In the genomic region with DNA sequence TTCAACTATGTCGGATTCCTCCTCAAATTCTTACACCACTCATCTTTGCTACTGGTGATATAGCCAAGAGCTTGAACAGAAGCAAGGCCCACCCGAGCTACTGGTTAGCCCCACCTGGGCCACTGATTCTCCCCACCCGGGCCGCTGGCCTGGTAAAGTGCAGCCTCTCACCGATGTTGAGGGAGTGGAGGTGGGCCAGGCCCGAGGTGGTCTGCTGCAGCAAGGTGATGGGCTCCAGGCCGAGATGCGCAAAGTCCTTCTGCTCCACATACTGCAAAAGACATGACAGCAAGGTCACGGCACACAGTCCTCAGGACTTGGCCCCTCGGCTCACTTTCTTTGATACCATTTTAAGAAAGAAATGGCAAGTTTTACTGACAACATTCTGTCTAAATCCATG, we compare ENCODE assay signal across 23 cellular contexts. TPM values are rescaled to one million over a fixed set of nuclear protein-coding genes. Genes with fewer than 3 reads are reported as not detected.
DNase-seq lines count a peak whose midpoint lies in the region; ATAC-seq and TF ChIP-seq lines count a peak whose summit lies in the region.
"Had no signal": no experiment of that assay in that cellular context is flagged by ENCODE, and none has a peak within 500 bp of the region (broad histone marks: within the 10 kb centered on the region; RNA-seq: fewer than 3 reads in every experiment).

No MANE protein-coding gene starts in this region.

- no peak for DNase-seq in activated naive CD8-positive, alpha-beta T cell treated with anti-CD3 and anti-CD28 coated beads, Interleukin-2, amount 50 U/mL, for 24 hours
- no peak for DNase-seq in activated CD4-positive, alpha-beta memory T cell treated with anti-CD3 and anti-CD28 coated beads for 36 hours
- DNase-seq in mesenteric fat pad (ENCODE audit: low spot score), result peak; percentile 71
- DNase-seq in left ventricle myocardium inferior, result no peak
- DNase-seq in amniotic stem cell (lab: John Stamatoyannopoulos, UW), result no peak
- DNase-seq: BE2C; Calu3; DMS153; HCEC 1CT; KBM-7; NCI-H1092 treated with DMSO at 0.1 percent for 48 hours; NCI-H146; NCI-H2029; NCI-H2227 treated with DMSO at 0.1 percent for 48 hours; NCI-H510A; NCI-H748 treated with DMSO at 0.1 percent for 48 hours; NK-92 treated with Interleukin-12 subunit alpha and Interleukin-12 subunit beta, amount 100 ng/mL, for 24 hours; SIG-M5 had no signal

- H3K27me3 ChIP-seq in left ventricle myocardium inferior (ENCODE audit: low read depth), result no peaks in the 10 kb centered on the region
- H3K27me3 ChIP-seq: BE2C had no signal

- H3K9me3 Mint-ChIP-seq in activated naive CD8-positive, alpha-beta T cell (ENCODE audit: low read depth), result no peaks in the 10 kb centered on the region
- H3K9me3 Mint-ChIP-seq in activated naive CD8-positive, alpha-beta T cell treated with anti-CD3 and anti-CD28 coated beads, Interleukin-2, amount 50 U/mL, for 24 hours, result no peaks in the 10 kb centered on the region
- no peaks in the 10 kb centered on the region for H3K9me3 Mint-ChIP-seq in activated CD4-positive, alpha-beta memory T cell treated with anti-CD3 and anti-CD28 coated beads for 36 hours
- H3K9me3 Mint-ChIP-seq: GM23338 had no signal

- H3K4me1 ChIP-seq in left ventricle myocardium inferior, result no peaks in the 10 kb centered on the region
- H3K4me1 ChIP-seq: BE2C had no signal

- H3K9me3 ChIP-seq in left ventricle myocardium inferior (replicated peaks), result no peaks in the 10 kb centered on the region
- H3K9me3 ChIP-seq: BE2C had no signal

- no peak overlapping the region for H3K4me3 ChIP-seq in left ventricle myocardium inferior
- H3K4me3 ChIP-seq: GM23338 had no signal

- H3K27me3 Mint-ChIP-seq in activated naive CD8-positive, alpha-beta T cell, result no peaks in the 10 kb centered on the region
- no peaks in the 10 kb centered on the region for H3K27me3 Mint-ChIP-seq in activated naive CD8-positive, alpha-beta T cell treated with anti-CD3 and anti-CD28 coated beads, Interleukin-2, amount 50 U/mL, for 24 hours
- no peaks in the 10 kb centered on the region for H3K27me3 Mint-ChIP-seq in activated CD4-positive, alpha-beta memory T cell treated with anti-CD3 and anti-CD28 coated beads for 36 hours

- POLR2A ChIA-PET in activated CD4-positive, alpha-beta memory T cell treated with anti-CD3 and anti-CD28 coated beads for 36 hours (lab: Charles Lee), result no interaction called here

- intact Hi-C loops in activated CD4-positive, alpha-beta memory T cell treated with anti-CD3 and anti-CD28 coated beads for 36 hours (cut with micrococcal nuclease), result no loop called here
- intact Hi-C loops in left ventricle myocardium inferior (cut with micrococcal nuclease), result no loop called here

- TF ChIP-seq CTCF in left ventricle myocardium inferior (IDR thresholded peaks at IDR 0.05; ENCODE audit: borderline replicate concordance), result no peak

- peak overlapping the region; percentile 17 for H3K27ac Mint-ChIP-seq in activated naive CD8-positive, alpha-beta T cell
- H3K27ac Mint-ChIP-seq in activated naive CD8-positive, alpha-beta T cell treated with anti-CD3 and anti-CD28 coated beads, Interleukin-2, amount 50 U/mL, for 24 hours, result no peak overlapping the region
- H3K27ac Mint-ChIP-seq in activated CD4-positive, alpha-beta memory T cell treated with anti-CD3 and anti-CD28 coated beads for 36 hours, result peak overlapping the region; percentile 41
- H3K27ac Mint-ChIP-seq: GM23338 had no signal

- no peak for ATAC-seq in activated naive CD8-positive, alpha-beta T cell treated with anti-CD3 and anti-CD28 coated beads, Interleukin-2, amount 50 U/mL, for 24 hours
- ATAC-seq in GM21360 (IDR thresholded peaks at IDR 0.05; ENCODE audit: unreplicated experiment), result no peak
- ATAC-seq: GM23338 had no signal

- peaks cover 8% of the 10 kb centered on the region for H3K36me3 Mint-ChIP-seq in activated naive CD8-positive, alpha-beta T cell
- H3K36me3 Mint-ChIP-seq in activated naive CD8-positive, alpha-beta T cell treated with anti-CD3 and anti-CD28 coated beads, Interleukin-2, amount 50 U/mL, for 24 hours (ENCODE audit: low read depth), result peaks cover 43% of the 10 kb centered on the region
- H3K36me3 Mint-ChIP-seq in activated CD4-positive, alpha-beta memory T cell treated with anti-CD3 and anti-CD28 coated beads for 36 hours, result peaks cover 77% of the 10 kb centered on the region

- CTCF ChIA-PET in activated CD4-positive, alpha-beta memory T cell treated with anti-CD3 and anti-CD28 coated beads for 36 hours (lab: Charles Lee), result interaction anchor here (1.2 to 9.1 kb wide), 3 partner anchors 24 to 79 kb away, joined by 9 to 89 read pairs (median 10); partner anchors contain the start of gene ERN1

- no peak overlapping the region for H3K4me3 Mint-ChIP-seq in activated naive CD8-positive, alpha-beta T cell
- H3K4me3 Mint-ChIP-seq in activated naive CD8-positive, alpha-beta T cell treated with anti-CD3 and anti-CD28 coated beads, Interleukin-2, amount 50 U/mL, for 24 hours, result no peak overlapping the region
- no peak overlapping the region for H3K4me3 Mint-ChIP-seq in activated CD4-positive, alpha-beta memory T cell treated with anti-CD3 and anti-CD28 coated beads for 36 hours
- H3K4me3 Mint-ChIP-seq: GM23338 had no signal

- H3K4me1 Mint-ChIP-seq in activated naive CD8-positive, alpha-beta T cell (ENCODE audit: low read depth), result peaks cover 43% of the 10 kb centered on the region
- peaks cover 35% of the 10 kb centered on the region for H3K4me1 Mint-ChIP-seq in activated naive CD8-positive, alpha-beta T cell treated with anti-CD3 and anti-CD28 coated beads, Interleukin-2, amount 50 U/mL, for 24 hours
- H3K4me1 Mint-ChIP-seq in activated CD4-positive, alpha-beta memory T cell treated with anti-CD3 and anti-CD28 coated beads for 36 hours (ENCODE audit: low read depth), result peaks cover 44% of the 10 kb centered on the region

- peaks cover 91% of the 10 kb centered on the region for H3K36me3 ChIP-seq in left ventricle myocardium inferior
- H3K36me3 ChIP-seq: BE2C had no signal

- no peak overlapping the region for H3K27ac ChIP-seq in left ventricle myocardium inferior (replicated peaks)

RNA-seq across cellular contexts. Expression of gene ICAM2, which starts 32.7 kb away (rescaled TPM):
- 10 to 100 TPM; 65.0 to 66.7 TPM for total RNA-seq in activated CD4-positive, alpha-beta memory T cell treated with anti-CD3 and anti-CD28 coated beads for 36 hours
- total RNA-seq in mesenteric fat pad (75.2 TPM), left ventricle myocardium inferior (28.2 TPM)
- total RNA-seq: G401 had no signal

RNA-seq across cellular contexts. Expression of gene PRR29, which starts 55.0 kb away (rescaled TPM):
- 1 to 10 TPM; 2.0 to 3.4 TPM for total RNA-seq in activated CD4-positive, alpha-beta memory T cell treated with anti-CD3 and anti-CD28 coated beads for 36 hours
- 0.90 TPM for total RNA-seq in mesenteric fat pad
- total RNA-seq in left ventricle myocardium inferior, result not detected
- total RNA-seq: A673 had no signal
